1 cellular context compared by ENCODE assay signal in the genomic region with DNA sequence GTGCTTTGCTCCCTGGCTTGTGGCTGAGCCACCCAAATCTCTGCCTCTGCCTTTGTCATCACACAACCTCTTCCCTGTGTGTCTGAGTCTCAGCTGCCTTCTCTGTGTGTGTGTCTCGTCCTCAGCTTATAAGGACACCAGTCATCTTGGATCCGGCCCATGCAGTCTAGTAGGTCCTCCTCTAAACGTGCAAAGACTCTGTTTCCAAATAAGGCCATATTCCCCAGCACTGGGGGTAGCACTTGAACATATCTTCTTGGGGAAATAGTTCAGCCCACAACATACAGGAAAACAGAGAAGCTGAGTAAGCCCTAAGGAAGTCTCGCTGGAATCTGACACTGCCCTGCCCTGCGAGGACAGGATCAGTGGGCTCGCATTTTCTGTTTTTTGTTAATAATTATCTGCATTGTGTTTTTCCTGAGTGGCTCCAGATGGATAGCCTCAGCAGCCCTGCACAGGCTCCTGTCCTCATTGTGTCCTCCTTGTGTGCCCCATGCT.
TF ChIP-seq lines count a peak whose summit lies in the region.

No MANE protein-coding gene starts in this region.

TF ChIP-seq in SK-N-SH treated with all-trans-retinoic acid at 6 μM for 48 hours, 23 proteins besides CTCF, POLR2A, EP300 and RAD21 (continued from another document):
- TF ChIP-seq, protein P1, sequence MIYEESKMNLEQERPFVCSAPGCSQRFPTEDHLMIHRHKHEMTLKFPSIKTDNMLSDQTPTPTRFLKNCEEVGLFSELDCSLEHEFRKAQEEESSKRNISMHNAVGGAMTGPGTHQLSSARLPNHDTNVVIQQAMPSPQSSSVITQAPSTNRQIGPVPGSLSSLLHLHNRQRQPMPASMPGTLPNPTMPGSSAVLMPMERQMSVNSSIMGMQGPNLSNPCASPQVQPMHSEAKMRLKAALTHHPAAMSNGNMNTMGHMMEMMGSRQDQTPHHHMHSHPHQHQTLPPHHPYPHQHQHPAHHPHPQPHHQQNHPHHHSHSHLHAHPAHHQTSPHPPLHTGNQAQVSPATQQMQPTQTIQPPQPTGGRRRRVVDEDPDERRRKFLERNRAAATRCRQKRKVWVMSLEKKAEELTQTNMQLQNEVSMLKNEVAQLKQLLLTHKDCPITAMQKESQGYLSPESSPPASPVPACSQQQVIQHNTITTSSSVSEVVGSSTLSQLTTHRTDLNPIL (CRISPR knock-in tag; IDR thresholded peaks at IDR 0.05; ENCODE audit: low read depth) = no peak
- TF ChIP-seq ZNF70 (CRISPR knock-in tag; IDR thresholded peaks at IDR 0.05) (no peak), PPARA (CRISPR knock-in tag; IDR thresholded peaks at IDR 0.05; ENCODE audit: borderline replicate concordance) (no peak), BACH2 (CRISPR knock-in tag; IDR thresholded peaks at IDR 0.05; ENCODE audit: borderline replicate concordance) (no peak), ZFP30 (CRISPR knock-in tag; IDR thresholded peaks at IDR 0.05) (no peak), SNAI2 (CRISPR knock-in tag; IDR thresholded peaks at IDR 0.05) (no peak)
- TF ChIP-seq, protein P2, sequence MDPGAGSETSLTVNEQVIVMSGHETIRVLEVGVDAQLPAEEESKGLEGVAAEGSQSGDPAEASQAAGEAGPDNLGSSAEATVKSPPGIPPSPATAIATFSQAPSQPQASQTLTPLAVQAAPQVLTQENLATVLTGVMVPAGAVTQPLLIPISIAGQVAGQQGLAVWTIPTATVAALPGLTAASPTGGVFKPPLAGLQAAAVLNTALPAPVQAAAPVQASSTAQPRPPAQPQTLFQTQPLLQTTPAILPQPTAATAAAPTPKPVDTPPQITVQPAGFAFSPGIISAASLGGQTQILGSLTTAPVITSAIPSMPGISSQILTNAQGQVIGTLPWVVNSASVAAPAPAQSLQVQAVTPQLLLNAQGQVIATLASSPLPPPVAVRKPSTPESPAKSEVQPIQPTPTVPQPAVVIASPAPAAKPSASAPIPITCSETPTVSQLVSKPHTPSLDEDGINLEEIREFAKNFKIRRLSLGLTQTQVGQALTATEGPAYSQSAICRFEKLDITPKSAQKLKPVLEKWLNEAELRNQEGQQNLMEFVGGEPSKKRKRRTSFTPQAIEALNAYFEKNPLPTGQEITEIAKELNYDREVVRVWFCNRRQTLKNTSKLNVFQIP (CRISPR knock-in tag; IDR thresholded peaks at IDR 0.05; ENCODE audit: borderline replicate concordance, low read depth) = no peak
- TF ChIP-seq, protein P3, sequence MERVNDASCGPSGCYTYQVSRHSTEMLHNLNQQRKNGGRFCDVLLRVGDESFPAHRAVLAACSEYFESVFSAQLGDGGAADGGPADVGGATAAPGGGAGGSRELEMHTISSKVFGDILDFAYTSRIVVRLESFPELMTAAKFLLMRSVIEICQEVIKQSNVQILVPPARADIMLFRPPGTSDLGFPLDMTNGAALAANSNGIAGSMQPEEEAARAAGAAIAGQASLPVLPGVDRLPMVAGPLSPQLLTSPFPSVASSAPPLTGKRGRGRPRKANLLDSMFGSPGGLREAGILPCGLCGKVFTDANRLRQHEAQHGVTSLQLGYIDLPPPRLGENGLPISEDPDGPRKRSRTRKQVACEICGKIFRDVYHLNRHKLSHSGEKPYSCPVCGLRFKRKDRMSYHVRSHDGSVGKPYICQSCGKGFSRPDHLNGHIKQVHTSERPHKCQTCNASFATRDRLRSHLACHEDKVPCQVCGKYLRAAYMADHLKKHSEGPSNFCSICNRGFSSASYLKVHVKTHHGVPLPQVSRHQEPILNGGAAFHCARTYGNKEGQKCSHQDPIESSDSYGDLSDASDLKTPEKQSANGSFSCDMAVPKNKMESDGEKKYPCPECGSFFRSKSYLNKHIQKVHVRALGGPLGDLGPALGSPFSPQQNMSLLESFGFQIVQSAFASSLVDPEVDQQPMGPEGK (CRISPR knock-in tag; IDR thresholded peaks at IDR 0.05; ENCODE audit: borderline replicate concordance) = no peak
